Comparison of ENCODE assay signal across 1 cellular context in the genomic region with DNA sequence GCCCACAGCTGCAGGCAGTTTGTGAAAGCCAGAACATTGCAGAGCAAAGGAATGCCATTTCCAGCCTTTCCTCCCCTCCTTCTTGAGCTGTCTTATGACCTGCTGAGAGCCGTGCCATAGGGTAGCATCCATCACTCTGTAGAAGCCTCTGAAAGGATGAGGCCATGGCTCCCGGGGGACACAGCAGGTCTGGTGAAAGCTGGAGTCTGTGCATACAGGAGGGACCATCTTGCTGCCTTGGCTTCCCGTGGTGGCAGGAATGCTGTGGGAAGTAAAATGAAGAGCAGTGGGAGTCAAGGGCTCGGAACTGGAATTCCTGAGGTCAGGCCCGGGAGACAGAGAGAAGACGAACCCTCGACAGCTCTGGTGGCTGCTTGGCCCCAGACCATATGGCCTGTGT.
TF ChIP-seq lines count a peak whose summit lies in the region.

No MANE protein-coding gene starts in this region.

TF ChIP-seq in H1, 55 proteins besides CTCF, POLR2A, EP300 and RAD21:
- no peak for TF ChIP-seq SP2 (IDR thresholded peaks at IDR 0.05; ENCODE audit: low read length)
- no peak for TF ChIP-seq GABPA (IDR thresholded peaks at IDR 0.05; ENCODE audit: borderline replicate concordance, insufficient read depth, low read length)
- no peak for TF ChIP-seq HDAC2 (IDR thresholded peaks at IDR 0.05; ENCODE audit: borderline replicate concordance in 1 of 2, low read depth in 2 of 2, low read length in 2 of 2)
- TF ChIP-seq SIX5 (IDR thresholded peaks at IDR 0.05; ENCODE audit: low read depth, low read length), result no peak
- no peak for TF ChIP-seq CBX5 (IDR thresholded peaks at IDR 0.05; ENCODE audit: low read depth, low read length)
- TF ChIP-seq TEAD4 (IDR thresholded peaks at IDR 0.05; ENCODE audit: low read depth, low read length), result peak; percentile 55
- TF ChIP-seq, protein P1, sequence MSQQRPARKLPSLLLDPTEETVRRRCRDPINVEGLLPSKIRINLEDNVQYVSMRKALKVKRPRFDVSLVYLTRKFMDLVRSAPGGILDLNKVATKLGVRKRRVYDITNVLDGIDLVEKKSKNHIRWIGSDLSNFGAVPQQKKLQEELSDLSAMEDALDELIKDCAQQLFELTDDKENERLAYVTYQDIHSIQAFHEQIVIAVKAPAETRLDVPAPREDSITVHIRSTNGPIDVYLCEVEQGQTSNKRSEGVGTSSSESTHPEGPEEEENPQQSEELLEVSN (IDR thresholded peaks at IDR 0.05), result no peak
- TF ChIP-seq TAF1 (IDR thresholded peaks at IDR 0.05; ENCODE audit: low read depth, low read length), result no peak
TF ChIP-seq in H1: peak in this region for 1.
